ENCODE assay signal across 32 cellular contexts in genomic region chr10:104193787-104194186, GRCh38.
"Had no signal": no experiment of that assay in that cellular context is flagged by ENCODE, and none has a peak within 500 bp of the region (broad histone marks: within the 10 kb centered on the region; RNA-seq: fewer than 3 reads in every experiment).

No MANE protein-coding gene starts in this region.

- H3K27ac ChIP-seq: adrenal gland, ascending aorta, body of pancreas, brain microvascular endothelial cell, breast epithelium, cardiac muscle cell had no signal

- FAIRE-seq: astrocyte, bronchial epithelial cell had no signal

- ATAC-seq: activated naive CD4-positive, alpha-beta T cell treated with anti-CD3 and anti-CD28 coated beads, Interleukin-2, amount 50 U/mL, for 72 hours; activated naive CD8-positive, alpha-beta T cell treated with anti-CD3 and anti-CD28 coated beads, Interleukin-2, amount 50 U/mL, for 24 hours; activated T-cell treated with anti-CD3 and anti-CD28 coated beads, Interleukin-2, amount 50 U/mL, for 4 hours; activated T-cell treated with anti-CD3 and anti-CD28 coated beads, Interleukin-2, amount 50 U/mL, for 72 hours; activated T-helper 17 cell treated with anti-CD3 and anti-CD28 coated beads, Interleukin-2, amount 50 U/mL, for 72 hours; body of pancreas had no signal

- H3K27me3 ChIP-seq: adrenal gland, ascending aorta, body of pancreas, breast epithelium, cardiac muscle cell had no signal

- H3K9me3 ChIP-seq: adrenal gland, ascending aorta, body of pancreas, breast epithelium had no signal

- H3K4me1 ChIP-seq: adrenal gland, ascending aorta, breast epithelium had no signal

- H3K4me3 ChIP-seq: adrenal gland, ascending aorta, body of pancreas, breast epithelium, cardiac muscle cell had no signal

- H3K36me3 ChIP-seq: adrenal gland, ascending aorta, brain microvascular endothelial cell, breast epithelium, cardiac muscle cell had no signal

- DNase-seq: activated effector memory CD4-positive, alpha-beta T cell treated with anti-CD3 and anti-CD28 coated beads, Interleukin-2, amount 50 U/mL, for 16 hours; activated effector memory CD4-positive, alpha-beta T cell treated with Interleukin-2 at 50 U/mL for 16 hours; activated gamma-delta T cell; activated gamma-delta T cell treated with Interleukin-2 at 50 U/mL for 16 hours; activated naive CD4-positive, alpha-beta T cell; activated naive CD4-positive, alpha-beta T cell treated with anti-CD3 and anti-CD28 coated beads for 36 hours; activated naive CD4-positive, alpha-beta T cell treated with anti-CD3 and anti-CD28 coated beads, Interleukin-2, amount 10 ng/mL, durations not matched to agents 7 days and 5 days; activated naive CD4-positive, alpha-beta T cell treated with anti-CD3 and anti-CD28 coated beads, Interleukin-2, amount 50 U/mL, for 16 hours; activated naive CD4-positive, alpha-beta T cell treated with Interleukin-2 at 50 U/mL for 16 hours; activated naive CD8-positive, alpha-beta T cell treated with anti-CD3 and anti-CD28 coated beads for 36 hours; activated naive CD8-positive, alpha-beta T cell treated with anti-CD3 and anti-CD28 coated beads, Interleukin-2, amount 10 ng/mL, durations not matched to agents 7 days and 5 days; activated naive CD8-positive, alpha-beta T cell treated with anti-CD3 and anti-CD28 coated beads, Interleukin-2, amount 50 U/mL, for 24 hours; activated T-cell treated with anti-CD3 and anti-CD28 coated beads, Interleukin-2, amount 50 U/mL, for 4 hours; activated T-cell treated with anti-CD3 and anti-CD28 coated beads, Interleukin-2, amount 50 U/mL, for 48 hours; activated T-cell treated with anti-CD3 and anti-CD28 coated beads, Interleukin-2, amount 50 U/mL, for 72 hours; adrenal gland; amniotic stem cell; amygdala; anterior cingulate cortex; aorta; body of pancreas; brain microvascular endothelial cell; caudate nucleus; central memory CD4-positive, alpha-beta T cell; cerebellar nuclear complex had no signal
